In the genomic region with DNA sequence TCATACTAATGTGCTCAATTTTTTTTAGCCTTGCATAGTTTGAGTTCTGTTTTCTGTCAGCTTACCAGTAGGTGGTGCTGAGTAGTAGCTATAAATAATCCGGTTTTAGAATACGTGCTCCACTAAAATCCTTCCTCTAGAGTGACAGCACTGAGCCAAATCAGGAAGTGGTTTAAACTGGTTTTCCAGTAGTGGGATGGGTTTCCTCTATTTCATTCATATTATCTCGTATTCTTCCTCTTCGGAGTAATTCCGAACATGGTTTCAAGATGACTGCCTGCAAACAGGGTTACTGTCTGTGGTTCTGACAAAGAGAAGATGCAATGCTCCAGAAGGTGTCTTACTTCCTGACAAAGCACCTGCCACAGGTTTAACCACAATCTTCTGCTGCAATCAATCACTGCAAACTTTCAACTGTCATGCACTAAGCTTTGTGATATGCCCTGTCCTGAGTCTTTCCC, we compare ENCODE assay signal across 8 cellular contexts.
A peak's percentile ranks its signal among the peaks of the same experiment; 100 is the strongest.
DNase-seq lines count a peak whose midpoint lies in the region; ATAC-seq, FAIRE-seq and TF ChIP-seq lines count a peak whose summit lies in the region.

No MANE protein-coding gene starts in this region.

- BruUV-seq in A673 (replicated peaks; lab: Mats Ljungman, UMichigan) = no TSS peak

- no peaks in the 10 kb centered on the region for H3K27me3 ChIP-seq in A673 (replicated peaks; ENCODE audit: insufficient read depth, low read depth, low read length, poor library complexity)
- no peaks in the 10 kb centered on the region for H3K27me3 ChIP-seq in body of pancreas

- POLR2A ChIA-PET in A673 (lab: Charles Lee; ENCODE audit: low non-redundant PET) = interaction anchor here (0.6 kb wide), 1 partner anchor 391 kb away, joined by 4 read pairs; no protein-coding TSS in a partner anchor

- WGBS in body of pancreas, 2 donors = 37 to 53% methylated on average over 5 of the region's 5 CpGs

- TF ChIP-seq POLR2A in body of pancreas (IDR thresholded peaks at IDR 0.05) = no peak

- TF ChIP-seq CTCF in A673 (conservative IDR thresholded peaks at IDR 0.05; ENCODE audit: low read depth, low read length) (peak; percentile 69), body of pancreas (IDR thresholded peaks at IDR 0.05) (no peak)

- H3K27ac ChIP-seq in A673 (ENCODE audit: low read depth, low read length, poor library complexity, severe bottlenecking) (no peak overlapping the region), body of pancreas (no peak overlapping the region)

- H3K36me3 ChIP-seq in A673 (ENCODE audit: insufficient read depth, low read length, poor library complexity, severe bottlenecking) = no peaks in the 10 kb centered on the region
- no peaks in the 10 kb centered on the region for H3K36me3 ChIP-seq in body of pancreas (replicated peaks in 1 of 2; ENCODE audit: insufficient read depth in 1 of 2, low read depth in 2 of 2)

- intact Hi-C loops in A673 (cut with micrococcal nuclease; ENCODE audit: unreplicated experiment) (loop anchor here (5.0 kb wide), 1 partner anchor 148 kb away; no protein-coding TSS in a partner anchor), body of pancreas (cut with DNase I) (no loop called here)

- DNase-seq in A673 (ENCODE audit: low spot score) (peak; percentile 64), NCI-H526 (lab: John Stamatoyannopoulos, UW) (peak; percentile 47 to 66), foreskin melanocyte (peak; percentile 55), RCC 7860 (ENCODE audit: low spot score) (no peak), body of pancreas (no peak)

- H3K4me1 ChIP-seq in A673 (ENCODE audit: insufficient read depth, low read length, poor library complexity, severe bottlenecking) = no peaks in the 10 kb centered on the region
- H3K4me1 ChIP-seq in body of pancreas = no peaks in the 10 kb centered on the region

- FAIRE-seq in RCC 7860 (lab: Jason Lieb, UNC) = no peak

- no peak overlapping the region for H3K4me3 ChIP-seq in A673 (ENCODE audit: low read depth, low read length, poor library complexity, severe bottlenecking)
- H3K4me3 ChIP-seq in body of pancreas = no peak overlapping the region

- H3K9me3 ChIP-seq in A673 (ENCODE audit: low read depth, low read length, poor library complexity, severe bottlenecking) (no peaks in the 10 kb centered on the region), body of pancreas (peaks cover 0 to 10% (median 0%) of the 10 kb centered on the region in 3 donors)

- ATAC-seq in GM18499 (IDR thresholded peaks at IDR 0.05; ENCODE audit: insufficient read depth, unreplicated experiment) (peak; percentile 82), HG02943 (IDR thresholded peaks at IDR 0.05; ENCODE audit: low read depth, unreplicated experiment) (peak; percentile 62), body of pancreas (no peak)
- ATAC-seq in activated CD4-positive, CD25-positive, alpha-beta regulatory T cell treated with anti-CD3 and anti-CD28 coated beads, Interleukin-2, amount 50 U/mL, for 24 hours = no peak

- CTCF ChIA-PET in A673 (lab: Charles Lee) = interaction anchor here (1.0 kb wide), 2 partner anchors 152 to 171 kb away, joined by 3 to 7 read pairs; no protein-coding TSS in a partner anchor

Comparison
In these comparisons a context has a peak if more than half of its experiments do, and no peak if none do; other contexts are left out.
1. DNase-seq: peak in A673 (single experiment), NCI-H526 (2 of 2) and foreskin melanocyte (single experiment); none in RCC 7860 (single experiment) and body of pancreas (0 of 4).
2. ATAC-seq: peak in GM18499 (single experiment) and HG02943 (single experiment); none in activated CD4-positive, CD25-positive, alpha-beta regulatory T cell treated with anti-CD3 and anti-CD28 coated beads, Interleukin-2, amount 50 U/mL, for 24 hours (0 of 2) and body of pancreas (single experiment).